10 cellular contexts compared by ENCODE assay signal in genomic region chr22:40040927-40041326, GRCh38. TPM values are rescaled to one million over a fixed set of nuclear protein-coding genes. Genes with fewer than 3 reads are reported as not detected.
DNase-seq lines count a peak whose midpoint lies in the region; ATAC-seq, FAIRE-seq and TF ChIP-seq lines count a peak whose summit lies in the region.
"Had no signal": no experiment of that assay in that cellular context is flagged by ENCODE, and none has a peak within 500 bp of the region (broad histone marks: within the 10 kb centered on the region; RNA-seq: fewer than 3 reads in every experiment).

No MANE protein-coding gene starts in this region.

- H3K27ac ChIP-seq in liver (ENCODE audit: low read depth in 1 of 2, low read length in 2 of 2) = no peak overlapping the region
- H3K27ac ChIP-seq in HepG2 (ENCODE audit: extremely low read length, insufficient read depth, low read length) = no peak overlapping the region
- peak overlapping the region; percentile 94 for H3K27ac ChIP-seq in VCaP
- H3K27ac ChIP-seq in keratinocyte (ENCODE audit: control insufficient read depth, insufficient read depth, low read length) = no peak overlapping the region
- peak overlapping the region; percentile 5 for H3K27ac ChIP-seq in vagina

- CTCF ChIA-PET in HepG2 (lab: Yijun Ruan, JAX; ENCODE audit: low intra/inter-chr PET ratio, low total read pairs) = no interaction called here

- no peaks in the 10 kb centered on the region for H3K9me1 ChIP-seq in keratinocyte (ENCODE audit: control insufficient read depth, extremely low read depth, insufficient read depth, low read length)

- no peak overlapping the region for H3K9ac ChIP-seq in liver (ENCODE audit: low read depth in 1 of 2, low read length in 2 of 2)
- no peak overlapping the region for H3K9ac ChIP-seq in HepG2 (ENCODE audit: insufficient read depth, low read depth, low read length)
- H3K9ac ChIP-seq in keratinocyte (ENCODE audit: control insufficient read depth, extremely low read depth, insufficient read depth, low read length) = no peak overlapping the region

- POLR2A ChIA-PET in HepG2 (lab: Yijun Ruan, JAX) = interaction anchor here (1.3 kb wide), 1 partner anchor 521 kb away, joined by 3 read pairs; no protein-coding TSS in a partner anchor

- H3K4me2 ChIP-seq in HepG2 (ENCODE audit: low read depth, low read length) = no peak overlapping the region
- peak overlapping the region; percentile 22 for H3K4me2 ChIP-seq in keratinocyte (ENCODE audit: control insufficient read depth, extremely low read depth, insufficient read depth, low read depth, low read length)

- DNase-seq in HepG2 (ENCODE audit: low spot score) (no peak), keratinocyte (ENCODE audit: low read depth, low spot score) (no peak), vagina (ENCODE audit: extremely low spot score in 2 of 2) (no peak)
- no peak for DNase-seq in activated CD4-positive, alpha-beta T cell treated with anti-CD3 and anti-CD28 coated beads, Interleukin-2, amount 50 U/mL, for 4 hours
- DNase-seq: activated T-cell treated with anti-CD3 and anti-CD28 coated beads, Interleukin-2, amount 50 U/mL, for 48 hours had no signal

- H4K20me1 ChIP-seq in HepG2 (ENCODE audit: insufficient read depth, low read length) = no peaks in the 10 kb centered on the region
- H4K20me1 ChIP-seq in keratinocyte (ENCODE audit: control insufficient read depth, extremely low read depth, insufficient read depth, low read length) = peaks cover 1% of the 10 kb centered on the region

- BruUV-seq in HepG2 (replicated peaks; lab: Mats Ljungman, UMichigan) = no TSS peak

- ATAC-seq in HepG2 (no peak), HG03460 (IDR thresholded peaks at IDR 0.05; ENCODE audit: unreplicated experiment) (no peak), HG03108 (IDR thresholded peaks at IDR 0.05; ENCODE audit: unreplicated experiment) (no peak)

- in situ Hi-C loops in HepG2 (cut with HindIII; ENCODE audit: extremely low pct_ligation_motif_present, low pct_unique_long_range_greater_than_20kb) = no loop called here

- 53% methylated on average over 4 of the region's 4 CpGs for WGBS in liver
- 4% methylated on average over 3 of the region's 4 CpGs for WGBS in HepG2 (ENCODE audit: low lambda C conversion rate)

- FAIRE-seq in HepG2 (lab: Jason Lieb, UNC) = no peak
- FAIRE-seq in keratinocyte (lab: Jason Lieb, UNC) = peak; percentile 69
- FAIRE-seq: H1 had no signal

- dilution Hi-C loops in keratinocyte (cut with MboI; ENCODE audit: extremely low pct_ligation_motif_present, low sequenced_read_pairs) = no loop called here

- H3K27me3 ChIP-seq in liver (ENCODE audit: control insufficient read depth in 4 of 4, insufficient read depth in 4 of 4, low read length in 3 of 4) (no peaks in the 10 kb centered on the region), HepG2 (ENCODE audit: control insufficient read depth in 1 of 2, insufficient read depth in 2 of 2, low read length in 2 of 2) (peaks cover 0 to 19% of the 10 kb centered on the region in 2 experiments; a peak in 3 of 5 replicates), keratinocyte (ENCODE audit: control insufficient read depth, extremely low read depth, insufficient read depth, low read length) (no peaks in the 10 kb centered on the region), vagina (no peaks in the 10 kb centered on the region)

- no peak for TF ChIP-seq POLR2A in HepG2 (IDR thresholded peaks at IDR 0.05; ENCODE audit: insufficient read depth in 1 of 2, low read depth in 2 of 2, low read length in 2 of 2)
- no peak for TF ChIP-seq POLR2A in vagina (IDR thresholded peaks at IDR 0.05)

- TF ChIP-seq CTCF in liver (IDR thresholded peaks at IDR 0.05; ENCODE audit: low read depth, low read length, missing input control) (no peak), HepG2 (CRISPR knock-in tag; IDR thresholded peaks at IDR 0.05) (no peak), VCaP (conservative IDR thresholded peaks at IDR 0.05) (no peak), keratinocyte (optimal IDR thresholded peaks at IDR 0.05 in 1 of 3, IDR thresholded peaks at IDR 0.05 in 1 of 3, conservative IDR thresholded peaks at IDR 0.05 in 1 of 3; ENCODE audit: extremely low read depth in 1 of 3, insufficient read depth in 2 of 3, low read length in 3 of 3) (no peak), vagina (IDR thresholded peaks at IDR 0.05) (no peak)

- H3K79me2 ChIP-seq in HepG2 (ENCODE audit: insufficient read depth, low read length) = peaks cover 6% of the 10 kb centered on the region
- no peaks in the 10 kb centered on the region for H3K79me2 ChIP-seq in keratinocyte (ENCODE audit: control insufficient read depth, insufficient read depth, low read length)

- H3K9me3 ChIP-seq in liver (ENCODE audit: control insufficient read depth in 4 of 4, low read length in 3 of 4) (no peaks in the 10 kb centered on the region), HepG2 (ENCODE audit: low read length) (no peaks in the 10 kb centered on the region), keratinocyte (ENCODE audit: control insufficient read depth, low read depth, low read length) (no peaks in the 10 kb centered on the region), vagina (no peaks in the 10 kb centered on the region)

- intact Hi-C loops in HepG2 (cut with micrococcal nuclease; ENCODE audit: unreplicated experiment) = loop anchor here (5.0 kb wide), 2 partner anchors 136 to 306 kb away; partner anchors contain the start of genes ADSL and TNRC6B
- intact Hi-C loops in vagina (cut with DNase I) = loop anchor here (5.0 to 10.0 kb wide), 2 partner anchors 134 to 306 kb away; partner anchors contain the start of genes ADSL and TNRC6B

- H3K4me3 ChIP-seq in liver (ENCODE audit: low read depth in 1 of 3, low read length in 3 of 3) (no peak overlapping the region), HepG2 (replicated peaks in 1 of 3; ENCODE audit: insufficient read depth in 1 of 3, low read depth in 2 of 3, low read length in 3 of 3) (no peak overlapping the region), keratinocyte (ENCODE audit: control insufficient read depth in 2 of 3, extremely low read depth in 1 of 3, insufficient read depth in 2 of 3, low read depth in 1 of 3, low read length in 3 of 3) (no peak overlapping the region), vagina (no peak overlapping the region)

- H2AFZ ChIP-seq in HepG2 (ENCODE audit: low read length) (no peak overlapping the region), keratinocyte (ENCODE audit: control insufficient read depth, low read length) (no peak overlapping the region)

- TF ChIP-seq EP300 in HepG2 (IDR thresholded peaks at IDR 0.05; ENCODE audit: low read depth in 2 of 2, low read length in 2 of 2) (no peak), HepG2 (CRISPR knock-in tag; IDR thresholded peaks at IDR 0.05; ENCODE audit: borderline replicate concordance) (no peak)

- TF ChIP-seq RAD21 in liver (IDR thresholded peaks at IDR 0.05) (no peak), HepG2 (CRISPR knock-in tag; IDR thresholded peaks at IDR 0.05) (no peak)

- H3K36me3 ChIP-seq in liver (ENCODE audit: control insufficient read depth in 4 of 4, insufficient read depth in 3 of 4, low read depth in 1 of 4, low read length in 3 of 4) (no peaks in the 10 kb centered on the region), HepG2 (replicated peaks in 1 of 2; ENCODE audit: control insufficient read depth in 1 of 2, insufficient read depth in 2 of 2, low read length in 2 of 2) (no peaks in the 10 kb centered on the region), keratinocyte (ENCODE audit: control insufficient read depth in 2 of 2, extremely low read depth in 1 of 2, insufficient read depth in 2 of 2, low read length in 2 of 2) (no peaks in the 10 kb centered on the region), vagina (no peaks in the 10 kb centered on the region)

- H3K4me1 ChIP-seq in liver (ENCODE audit: control insufficient read depth in 4 of 4, insufficient read depth in 4 of 4, low read length in 3 of 4) (peaks cover 0 to 24% (median 12%) of the 10 kb centered on the region in 4 donors), HepG2 (ENCODE audit: insufficient read depth, low read length) (peaks cover 26% of the 10 kb centered on the region), keratinocyte (ENCODE audit: control insufficient read depth, extremely low read depth, insufficient read depth, low read length) (peaks cover 33% of the 10 kb centered on the region), vagina (peaks cover 46% of the 10 kb centered on the region)

RNA-seq across cellular contexts. Expression of gene FAM83F, which starts 46.2 kb away (rescaled TPM):
- total RNA-seq in liver = 1 to 10 TPM; 1.1 to 1.2 TPM
- polyA plus RNA-seq in liver = 1 to 10 TPM in 1 of 2 donors, under 1 TPM in 1; 0.39 to 1.5 TPM
- total RNA-seq in HepG2 (2016; rRNA removed; fragmentation: Illumina TruSeq; extraction: Trizol) = not detected in 2 replicates
- not detected in 2 replicates for total RNA-seq in HepG2 (2016; cell fraction: cytosol; rRNA removed; fragmentation: Illumina TruSeq; extraction: Trizol; ENCODE audit: low read depth)
- total RNA-seq in HepG2 (2016; cell fraction: insoluble cytoplasmic fraction; rRNA removed; fragmentation: Illumina TruSeq; extraction: Trizol) = not detected in 2 replicates
- not detected in 2 replicates for total RNA-seq in HepG2 (2016; cell fraction: membrane; rRNA removed; fragmentation: Illumina TruSeq; extraction: Trizol)
- not detected in 2 replicates for total RNA-seq in HepG2 (2016; cell fraction: nucleus; rRNA removed; fragmentation: Illumina TruSeq; extraction: Trizol)
- polyA plus RNA-seq in HepG2 (2011; rRNA removed) = not detected in 2 replicates
- under 0.01 and 0.03 TPM in 2 replicates for polyA plus RNA-seq in HepG2 (2011; cell fraction: cytosol; rRNA removed)
- polyA plus RNA-seq in HepG2 (2011; cell fraction: nucleus; rRNA removed) = not detected in 2 replicates
- polyA plus RNA-seq in HepG2 (2012) = not detected in 2 replicates
- polyA plus RNA-seq in HepG2 (2016; cell fraction: cytosol; fragmentation: Illumina TruSeq; extraction: Trizol; ENCODE audit: low read depth) = not detected in 2 replicates
- polyA plus RNA-seq in HepG2 (2016; cell fraction: insoluble cytoplasmic fraction; fragmentation: Illumina TruSeq; extraction: Trizol; ENCODE audit: low read depth) = not detected in 2 replicates
- polyA plus RNA-seq in HepG2 (2016; cell fraction: membrane; fragmentation: Illumina TruSeq; extraction: Trizol; ENCODE audit: low read depth) = not detected in 2 replicates
- polyA plus RNA-seq in HepG2 (2016; cell fraction: nucleus; fragmentation: Illumina TruSeq; extraction: Trizol; ENCODE audit: insufficient read depth, low read depth) = not detected in 2 replicates
- polyA minus RNA-seq in HepG2 (2011; rRNA and poly(A)+ RNA removed; ENCODE audit: low replicate concordance) = 7.3 TPM in 1 of 2 replicates, not detected in the other
- not detected in 2 replicates for polyA minus RNA-seq in HepG2 (2011; cell fraction: cytosol; rRNA and poly(A)+ RNA removed)
- polyA minus RNA-seq in HepG2 (2011; cell fraction: nucleus; rRNA and poly(A)+ RNA removed) = not detected in 2 replicates
- polyA plus RNA-seq in keratinocyte = 15.3 to 45.1 TPM (median 22.8 TPM) in 3 replicates
- polyA plus RNA-seq in keratinocyte (2011; ENCODE audit: low read depth) = 9.5 TPM
- 19.8 and 29.4 TPM in 2 replicates for polyA plus RNA-seq in keratinocyte (2011; cell fraction: cytosol; rRNA removed)
- 35.3 and 43.3 TPM in 2 replicates for polyA plus RNA-seq in keratinocyte (2011; cell fraction: nucleus; rRNA removed)
- 20.1 and 21.1 TPM in 2 replicates for polyA plus RNA-seq in keratinocyte (2012; ENCODE audit: low replicate concordance)
- polyA minus RNA-seq in keratinocyte = 53.5 to 74.3 TPM (median 58.2 TPM) in 3 replicates
- 35.7 TPM for polyA minus RNA-seq in keratinocyte (2011; cell fraction: cytosol; rRNA and poly(A)+ RNA removed)
- 33.4 and 46.8 TPM in 2 replicates for polyA minus RNA-seq in keratinocyte (2011; cell fraction: nucleus; rRNA and poly(A)+ RNA removed)
- 12.8 TPM for total RNA-seq in vagina

Comparison
In these comparisons a context has a peak if more than half of its experiments do, and no peak if none do; other contexts are left out.
1. H3K27ac ChIP-seq: peak in VCaP (single experiment) and vagina (single experiment); none in liver (0 of 2), HepG2 (single experiment) and keratinocyte (single experiment).